In genomic region chr19:44755219-44755618, GRCh38 we compare ENCODE assay signal across 2 cellular contexts.
TF ChIP-seq lines count a peak whose summit lies in the region.

No MANE protein-coding gene starts in this region.

TF ChIP-seq in SK-N-SH, 30 proteins besides CTCF, POLR2A, EP300 and RAD21 (continued from another document):
- no peak for TF ChIP-seq TEAD4 (IDR thresholded peaks at IDR 0.05; ENCODE audit: borderline replicate concordance, insufficient read depth)
- TF ChIP-seq FOSL2 (IDR thresholded peaks at IDR 0.05; ENCODE audit: borderline replicate concordance, low read depth), result no peak
- no peak for TF ChIP-seq ZBTB33 (IDR thresholded peaks at IDR 0.05; ENCODE audit: borderline replicate concordance, low read depth)
- no peak for TF ChIP-seq ELF1 (IDR thresholded peaks at IDR 0.05)
- no peak for TF ChIP-seq FOXM1 (IDR thresholded peaks at IDR 0.05; ENCODE audit: low read depth)
- TF ChIP-seq RXRA (IDR thresholded peaks at IDR 0.05; ENCODE audit: borderline replicate concordance, low read depth), result no peak
- no peak for TF ChIP-seq POLR2AphosphoS5 (IDR thresholded peaks at IDR 0.05; ENCODE audit: low read depth, low read length)
- no peak for TF ChIP-seq TCF12 (IDR thresholded peaks at IDR 0.05)
- TF ChIP-seq REST (IDR thresholded peaks at IDR 0.05; ENCODE audit: low read depth, low read length), result no peak

TF ChIP-seq in SK-N-SH treated with all-trans-retinoic acid at 6 μM for 48 hours, 23 proteins besides CTCF, POLR2A, EP300 and RAD21 (continued from another document):
- TF ChIP-seq PATZ1 (CRISPR knock-in tag; IDR thresholded peaks at IDR 0.05; ENCODE audit: borderline replicate concordance), result no peak
- no peak for TF ChIP-seq PPARA (CRISPR knock-in tag; IDR thresholded peaks at IDR 0.05; ENCODE audit: borderline replicate concordance)
- TF ChIP-seq OSR1 (CRISPR knock-in tag; IDR thresholded peaks at IDR 0.05), result no peak
- no peak for TF ChIP-seq ZNF8 (CRISPR knock-in tag; IDR thresholded peaks at IDR 0.05)
- no peak for TF ChIP-seq TCF4 (CRISPR knock-in tag; IDR thresholded peaks at IDR 0.05; ENCODE audit: borderline replicate concordance)
- no peak for TF ChIP-seq GLIS3 (CRISPR knock-in tag; IDR thresholded peaks at IDR 0.05)
- TF ChIP-seq ESRRG (CRISPR knock-in tag; IDR thresholded peaks at IDR 0.05), result no peak
- TF ChIP-seq ZC3H10 (CRISPR knock-in tag; IDR thresholded peaks at IDR 0.05), result no peak
- no peak for TF ChIP-seq TOX (CRISPR knock-in tag; IDR thresholded peaks at IDR 0.05; ENCODE audit: borderline replicate concordance)
- TF ChIP-seq POU6F1 (CRISPR knock-in tag; IDR thresholded peaks at IDR 0.05; ENCODE audit: borderline replicate concordance, low read depth), result no peak
- no peak for TF ChIP-seq ZNF565 (CRISPR knock-in tag; conservative IDR thresholded peaks at IDR 0.05; ENCODE audit: low read depth)
- TF ChIP-seq CSRNP3 (CRISPR knock-in tag; IDR thresholded peaks at IDR 0.05), result no peak
- TF ChIP-seq ISL1 (CRISPR knock-in tag; IDR thresholded peaks at IDR 0.05), result no peak
- no peak for TF ChIP-seq RARB (CRISPR knock-in tag; IDR thresholded peaks at IDR 0.05)
- TF ChIP-seq ZFP3 (CRISPR knock-in tag; IDR thresholded peaks at IDR 0.05), result no peak
